Comparison of ENCODE assay signal across 8 cellular contexts in the genomic region with DNA sequence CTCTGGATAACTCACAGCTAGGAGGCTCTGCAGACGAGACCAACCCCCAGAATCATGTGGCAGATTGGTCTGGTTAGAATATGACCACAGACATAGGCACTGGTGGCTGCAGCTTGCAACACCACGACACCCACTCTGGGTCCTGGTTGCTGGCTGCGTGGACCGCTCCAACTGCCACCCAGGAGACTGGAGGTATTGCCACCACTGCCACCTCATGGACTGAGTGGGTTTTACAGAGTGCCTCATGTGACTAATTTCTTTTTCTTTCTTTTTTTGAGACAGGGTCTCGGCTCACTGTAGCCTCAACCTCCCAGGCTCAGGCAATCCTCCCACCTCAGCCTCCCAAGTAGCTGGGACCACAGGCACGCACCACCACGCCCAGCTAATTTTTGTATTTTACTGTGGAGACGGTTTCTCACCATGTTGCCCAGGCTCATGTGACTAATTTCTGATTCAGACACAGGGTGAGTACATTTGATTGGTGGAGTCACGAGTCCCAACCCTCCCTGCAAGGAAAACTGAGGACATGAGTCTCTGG. TPM values are rescaled to one million over a fixed set of nuclear protein-coding genes. Genes with fewer than 3 reads are reported as not detected.
A peak's percentile ranks its signal among the peaks of the same experiment; 100 is the strongest.
DNase-seq lines count a peak whose midpoint lies in the region; ATAC-seq, FAIRE-seq and TF ChIP-seq lines count a peak whose summit lies in the region.

No MANE protein-coding gene starts in this region.

- H3K27ac ChIP-seq in neural progenitor cell (no peak overlapping the region), thoracic aorta (no peak overlapping the region)

- no peak overlapping the region for H3K4me2 ChIP-seq in neural progenitor cell

- no peak overlapping the region for H3K27ac Mint-ChIP-seq in neural progenitor cell

- H4K20me1 ChIP-seq in neural progenitor cell (ENCODE audit: low read depth): no peaks in the 10 kb centered on the region

- H3K27me3 Mint-ChIP-seq in neural progenitor cell (ENCODE audit: insufficient read depth, low read depth): no peaks in the 10 kb centered on the region

- no peaks in the 10 kb centered on the region for H3K27me3 ChIP-seq in neural progenitor cell
- H3K27me3 ChIP-seq in thoracic aorta (replicated peaks; ENCODE audit: insufficient read depth): no peaks in the 10 kb centered on the region

- TF ChIP-seq CTCF in neural progenitor cell (IDR thresholded peaks at IDR 0.05) (peak; percentile 52), thoracic aorta (IDR thresholded peaks at IDR 0.05) (peak; percentile 67)

- ATAC-seq in HG03108 (IDR thresholded peaks at IDR 0.05; ENCODE audit: unreplicated experiment) (peak; percentile 40), thoracic aorta (ENCODE audit: insufficient number of reproducible peaks, low FRiP score, low read depth) (peak; percentile 83), GM21526 (IDR thresholded peaks at IDR 0.05; ENCODE audit: low FRiP score, unreplicated experiment) (no peak)

- H3K4me3 ChIP-seq in neural progenitor cell: no peak overlapping the region
- H3K4me3 ChIP-seq in thoracic aorta: peak overlapping the region; percentile 55

- FAIRE-seq in RCC 7860 (lab: Jason Lieb, UNC): no peak

- no peaks in the 10 kb centered on the region for H3K9me3 Mint-ChIP-seq in neural progenitor cell

- H3F3A ChIP-seq in neural progenitor cell (ENCODE audit: low read depth): no peaks in the 10 kb centered on the region

- no peaks in the 10 kb centered on the region for H3K79me2 ChIP-seq in neural progenitor cell (ENCODE audit: low read depth)

- H3K9ac ChIP-seq in neural progenitor cell: no peak overlapping the region

- no peaks in the 10 kb centered on the region for H3K36me3 ChIP-seq in neural progenitor cell
- no peaks in the 10 kb centered on the region for H3K36me3 ChIP-seq in thoracic aorta

- no peaks in the 10 kb centered on the region for H3K36me3 Mint-ChIP-seq in neural progenitor cell

- no peaks in the 10 kb centered on the region for H3K9me3 ChIP-seq in neural progenitor cell (ENCODE audit: low read depth)
- no peaks in the 10 kb centered on the region for H3K9me3 ChIP-seq in thoracic aorta

- no peak overlapping the region for H3K4me3 Mint-ChIP-seq in neural progenitor cell

- DNase-seq in GM03348 (ENCODE audit: low spot score) (peak; percentile 59), RCC 7860 (ENCODE audit: low spot score) (peak; percentile 59), fibroblast of peridontal ligament (ENCODE audit: extremely low read depth) (peak; percentile 53), neural progenitor cell (ENCODE audit: low spot score) (peak; percentile 46), thoracic aorta (ENCODE audit: low spot score) (no peak)
- DNase-seq in activated T-cell treated with anti-CD3 and anti-CD28 coated beads, Interleukin-2, amount 50 U/mL, for 48 hours: peak; percentile 73 to 75

- peaks cover 14% of the 10 kb centered on the region for H3K4me1 Mint-ChIP-seq in neural progenitor cell

- no peak overlapping the region for H2AFZ ChIP-seq in neural progenitor cell (replicated peaks)

- no peaks in the 10 kb centered on the region for H3K4me1 ChIP-seq in neural progenitor cell
- peaks cover 0 to 10% of the 10 kb centered on the region in 2 donors for H3K4me1 ChIP-seq in thoracic aorta (ENCODE audit: control insufficient read depth in 1 of 2, low read depth in 2 of 2)

RNA-seq across cellular contexts. Expression of gene NT5DC4, which starts 29.9 kb away (rescaled TPM):
- total RNA-seq in neural progenitor cell (ENCODE audit: low replicate concordance) (not detected in 2 replicates), thoracic aorta (not detected)

RNA-seq across cellular contexts. Expression of gene SLC20A1, which starts 45.2 kb away (rescaled TPM):
- total RNA-seq in neural progenitor cell (ENCODE audit: low replicate concordance) (46.1 and 61.1 TPM in 2 replicates), thoracic aorta (100 to 1,000 TPM in 1 of 2 donors, 10 to 100 TPM in 1; 62.3 to 146 TPM)
